Comparison of ENCODE assay signal across 8 cellular contexts in genomic region chrX:119943185-119943988, GRCh38. TPM values are rescaled to one million over a fixed set of nuclear protein-coding genes. Genes with fewer than 3 reads are reported as not detected.
A peak's percentile ranks its signal among the peaks of the same experiment; 100 is the strongest.
DNase-seq lines count a peak whose midpoint lies in the region; ATAC-seq and TF ChIP-seq lines count a peak whose summit lies in the region.

Gene NKAP (minus strand): TSS chrX:119943751. CDS start chrX:119943605, 146 bp downstream.

- H3K27ac Mint-ChIP-seq in natural killer cell treated with Interleukin-12 subunit alpha and Interleukin-12 subunit beta and Interleukin-15 and Interleukin-18, amount 100 ng/mL, for 72 hours = peak within 1 kb of the TSS; percentile 82 to 92

- no peaks in the 10 kb centered on the region for H3K9me3 ChIP-seq in ES-I3 (ENCODE audit: control insufficient read depth, insufficient read depth, low read length)

- ATAC-seq in natural killer cell treated with Interleukin-12 subunit alpha and Interleukin-12 subunit beta and Interleukin-15 and Interleukin-18, amount 100 ng/mL, for 72 hours = peak; percentile 92

- H3K27me3 ChIP-seq in H7 (ENCODE audit: control insufficient read depth, insufficient read depth, low read length) = no peaks in the 10 kb centered on the region

- peak; percentile 52 for TF ChIP-seq POLR2A in Raji (IDR thresholded peaks at IDR 0.05; ENCODE audit: insufficient read depth, low read depth, low read length)

- H3K4me3 ChIP-seq in H7 (ENCODE audit: insufficient read depth, low read depth, low read length) = peak within 1 kb of the TSS; percentile 78
- peak within 1 kb of the TSS; percentile 74 for H3K4me3 ChIP-seq in fibroblast of pulmonary artery (replicated peaks; ENCODE audit: low read depth, low read length)

- peak within 1 kb of the TSS; percentile 46 for H3K9ac ChIP-seq in ES-I3 (ENCODE audit: low read depth, low read length)

- no peaks in the 10 kb centered on the region for H3K36me3 Mint-ChIP-seq in natural killer cell treated with Interleukin-12 subunit alpha and Interleukin-12 subunit beta and Interleukin-15 and Interleukin-18, amount 100 ng/mL, for 72 hours

- peaks cover 9 to 15% of the 10 kb centered on the region in 2 donors for H3K4me1 Mint-ChIP-seq in natural killer cell treated with Interleukin-12 subunit alpha and Interleukin-12 subunit beta and Interleukin-15 and Interleukin-18, amount 100 ng/mL, for 72 hours (ENCODE audit: low read depth in 2 of 2)

- no peaks in the 10 kb centered on the region for H3K36me3 ChIP-seq in ES-I3 (ENCODE audit: insufficient read depth, low read length)
- H3K36me3 ChIP-seq in H7 (replicated peaks; ENCODE audit: control insufficient read depth, insufficient read depth, low read length) = no peaks in the 10 kb centered on the region

- H3K9me3 Mint-ChIP-seq in natural killer cell treated with Interleukin-12 subunit alpha and Interleukin-12 subunit beta and Interleukin-15 and Interleukin-18, amount 100 ng/mL, for 72 hours = no peaks in the 10 kb centered on the region

- TF ChIP-seq CTCF in fibroblast of pulmonary artery (IDR thresholded peaks at IDR 0.05; ENCODE audit: low read length, missing control alignments) = no peak

- peak; percentile 79 for DNase-seq in H7
- peak; percentile 78 for DNase-seq in LoVo (ENCODE audit: low spot score)
- DNase-seq in activated effector memory CD4-positive, alpha-beta T cell treated with anti-CD3 and anti-CD28 coated beads, Interleukin-2, amount 50 U/mL, for 16 hours = peak; percentile 93
- DNase-seq in fibroblast of pulmonary artery (ENCODE audit: low read depth) = peak; percentile 96
- peak; percentile 81 for DNase-seq in natural killer cell treated with Interleukin-12 subunit alpha and Interleukin-12 subunit beta and Interleukin-15 and Interleukin-18, amount 100 ng/mL, for 72 hours (ENCODE audit: low spot score)
- DNase-seq in stimulated activated naive CD4-positive, alpha-beta T cell treated with Interleukin-2 at 50 U/mL for 16 hours (lab: John Stamatoyannopoulos, UW) = peak; percentile 67

- H3K4me3 Mint-ChIP-seq in natural killer cell treated with Interleukin-12 subunit alpha and Interleukin-12 subunit beta and Interleukin-15 and Interleukin-18, amount 100 ng/mL, for 72 hours = peak within 1 kb of the TSS; percentile 97

- H3K27me3 Mint-ChIP-seq in natural killer cell treated with Interleukin-12 subunit alpha and Interleukin-12 subunit beta and Interleukin-15 and Interleukin-18, amount 100 ng/mL, for 72 hours = peaks cover 0 to 8% of the 10 kb centered on the region in 2 donors

- H3K4me1 ChIP-seq in ES-I3 (ENCODE audit: insufficient read depth, low read length) = no peaks in the 10 kb centered on the region

RNA-seq across cellular contexts. Expression of gene NKAP, which starts in this region (rescaled TPM):
- total RNA-seq in H7 (2014; rRNA removed; shearing (Covaris generic)) = 4.8 and 5.5 TPM in 2 replicates
- total RNA-seq in natural killer cell treated with Interleukin-12 subunit alpha and Interleukin-12 subunit beta and Interleukin-15 and Interleukin-18, amount 100 ng/mL, for 72 hours = 1 to 10 TPM; 7.3 to 8.7 TPM

Comparison
In these comparisons a context has a peak if more than half of its experiments do, and no peak if none do; other contexts are left out.
1. Peak in every context shown above with its lines: DNase-seq, ATAC-seq and H3K4me3 ChIP-seq.